14 cellular contexts compared by ENCODE assay signal in genomic region chr3:59558906-59559720, GRCh38.
DNase-seq lines count a peak whose midpoint lies in the region; ATAC-seq and TF ChIP-seq lines count a peak whose summit lies in the region.
"Had no signal": no experiment of that assay in that cellular context is flagged by ENCODE, and none has a peak within 500 bp of the region (broad histone marks: within the 10 kb centered on the region; RNA-seq: fewer than 3 reads in every experiment).

No MANE protein-coding gene starts in this region.

- peak overlapping the region; percentile 89 for H3K27ac Mint-ChIP-seq in stimulated activated naive CD8-positive, alpha-beta T cell treated with anti-CD3 and anti-CD28 coated beads, Interleukin-15, Interleukin-2, amounts not matched to agents 100 ng/mL and 50 ng/mL, for 24 hours
- peak overlapping the region; percentile 92 for H3K27ac Mint-ChIP-seq in chondrocyte (ENCODE audit: unreplicated experiment)
- H3K27ac Mint-ChIP-seq in stimulated activated naive CD8-positive, alpha-beta T cell treated with anti-CD3 and anti-CD28 coated beads, Interleukin-15, amount 100 ng/mL, for 72 hours = peak overlapping the region; percentile 96 to 97
- H3K27ac Mint-ChIP-seq: activated CD8-positive, alpha-beta memory T cell treated with anti-CD3 and anti-CD28 coated beads, Interleukin-2, amount 10 ng/mL, durations not matched to agents 7 days and 5 days had no signal

- H3K4me1 ChIP-seq in stomach = no peaks in the 10 kb centered on the region
- H3K4me1 ChIP-seq in suprapubic skin = no peaks in the 10 kb centered on the region
- H3K4me1 ChIP-seq: BLaER1, spleen had no signal

- peaks cover 24% of the 10 kb centered on the region for H3K4me1 Mint-ChIP-seq in stimulated activated naive CD8-positive, alpha-beta T cell treated with anti-CD3 and anti-CD28 coated beads, Interleukin-15, Interleukin-2, amounts not matched to agents 100 ng/mL and 50 ng/mL, for 24 hours (ENCODE audit: low read depth)
- peaks cover 39% of the 10 kb centered on the region for H3K4me1 Mint-ChIP-seq in chondrocyte (ENCODE audit: low read depth)
- peaks cover 23% of the 10 kb centered on the region for H3K4me1 Mint-ChIP-seq in stimulated activated naive CD8-positive, alpha-beta T cell treated with anti-CD3 and anti-CD28 coated beads, Interleukin-15, amount 100 ng/mL, for 72 hours

- no peaks in the 10 kb centered on the region for H3K27me3 Mint-ChIP-seq in stimulated activated naive CD8-positive, alpha-beta T cell treated with anti-CD3 and anti-CD28 coated beads, Interleukin-15, Interleukin-2, amounts not matched to agents 100 ng/mL and 50 ng/mL, for 24 hours
- no peaks in the 10 kb centered on the region for H3K27me3 Mint-ChIP-seq in chondrocyte (ENCODE audit: low read depth)
- H3K27me3 Mint-ChIP-seq in stimulated activated naive CD8-positive, alpha-beta T cell treated with anti-CD3 and anti-CD28 coated beads, Interleukin-15, amount 100 ng/mL, for 72 hours = no peaks in the 10 kb centered on the region
- H3K27me3 Mint-ChIP-seq: activated CD8-positive, alpha-beta memory T cell treated with anti-CD3 and anti-CD28 coated beads, Interleukin-2, amount 10 ng/mL, durations not matched to agents 7 days and 5 days had no signal

- ATAC-seq in stimulated activated naive CD8-positive, alpha-beta T cell treated with anti-CD3 and anti-CD28 coated beads, Interleukin-15, Interleukin-2, amounts not matched to agents 100 U/mL and 50 U/mL, for 24 hours = no peak
- no peak for ATAC-seq in stimulated activated naive CD8-positive, alpha-beta T cell treated with anti-CD3 and anti-CD28 coated beads, Interleukin-15, amount 100 ng/mL, for 72 hours

- no peaks in the 10 kb centered on the region for H3K9me3 Mint-ChIP-seq in stimulated activated naive CD8-positive, alpha-beta T cell treated with anti-CD3 and anti-CD28 coated beads, Interleukin-15, Interleukin-2, amounts not matched to agents 100 ng/mL and 50 ng/mL, for 24 hours
- H3K9me3 Mint-ChIP-seq in chondrocyte (ENCODE audit: low read depth) = peaks cover 2% of the 10 kb centered on the region
- H3K9me3 Mint-ChIP-seq in stimulated activated naive CD8-positive, alpha-beta T cell treated with anti-CD3 and anti-CD28 coated beads, Interleukin-15, amount 100 ng/mL, for 72 hours = peaks cover 0 to 14% of the 10 kb centered on the region in 2 donors

- H3K27ac ChIP-seq in stomach (no peak overlapping the region), suprapubic skin (no peak overlapping the region)
- H3K27ac ChIP-seq: BLaER1, coronary artery, spleen had no signal

- TF ChIP-seq CTCF in chondrocyte (IDR thresholded peaks at IDR 0.05) (no peak), stomach (IDR thresholded peaks at IDR 0.05) (no peak), suprapubic skin (IDR thresholded peaks at IDR 0.05) (no peak)

- no peaks in the 10 kb centered on the region for H3K36me3 ChIP-seq in stomach
- H3K36me3 ChIP-seq in suprapubic skin = no peaks in the 10 kb centered on the region
- H3K36me3 ChIP-seq: BLaER1, spleen had no signal

- no peak overlapping the region for H3K4me3 Mint-ChIP-seq in stimulated activated naive CD8-positive, alpha-beta T cell treated with anti-CD3 and anti-CD28 coated beads, Interleukin-15, Interleukin-2, amounts not matched to agents 100 ng/mL and 50 ng/mL, for 24 hours
- no peak overlapping the region for H3K4me3 Mint-ChIP-seq in chondrocyte (ENCODE audit: unreplicated experiment)
- no peak overlapping the region for H3K4me3 Mint-ChIP-seq in stimulated activated naive CD8-positive, alpha-beta T cell treated with anti-CD3 and anti-CD28 coated beads, Interleukin-15, amount 100 ng/mL, for 72 hours
- H3K4me3 Mint-ChIP-seq: activated CD8-positive, alpha-beta memory T cell treated with anti-CD3 and anti-CD28 coated beads, Interleukin-2, amount 10 ng/mL, durations not matched to agents 7 days and 5 days had no signal

- no peaks in the 10 kb centered on the region for H3K36me3 Mint-ChIP-seq in stimulated activated naive CD8-positive, alpha-beta T cell treated with anti-CD3 and anti-CD28 coated beads, Interleukin-15, Interleukin-2, amounts not matched to agents 100 ng/mL and 50 ng/mL, for 24 hours (ENCODE audit: low read depth)
- peaks cover 3% of the 10 kb centered on the region for H3K36me3 Mint-ChIP-seq in chondrocyte (ENCODE audit: low read depth)

- H3K27me3 ChIP-seq in stomach (no peaks in the 10 kb centered on the region), suprapubic skin (no peaks in the 10 kb centered on the region)
- H3K27me3 ChIP-seq: BLaER1, spleen had no signal

- intact Hi-C loops in stomach (cut with DNase I; ENCODE audit: low total_unique reads) = no loop called here

- TF ChIP-seq EP300 in stomach (IDR thresholded peaks at IDR 0.05) = no peak
- no peak for TF ChIP-seq EP300 in suprapubic skin (IDR thresholded peaks at IDR 0.05)

- H3K9me3 ChIP-seq in stomach (no peaks in the 10 kb centered on the region), suprapubic skin (no peaks in the 10 kb centered on the region)
- H3K9me3 ChIP-seq: BLaER1, spleen had no signal

- H3K4me3 ChIP-seq in stomach = no peak overlapping the region
- no peak overlapping the region for H3K4me3 ChIP-seq in suprapubic skin
- H3K4me3 ChIP-seq: BLaER1, coronary artery, spleen had no signal

- no peak for TF ChIP-seq POLR2A in stomach (IDR thresholded peaks at IDR 0.05)
- TF ChIP-seq POLR2A in suprapubic skin (IDR thresholded peaks at IDR 0.05) = no peak

- WGBS in stomach, 5 donors = 33 to 67% (median 56%) methylated on average over 1 of the region's 1 CpG
- 32% methylated on average over 1 of the region's 1 CpG for WGBS in suprapubic skin

- DNase-seq in stimulated activated naive CD8-positive, alpha-beta T cell treated with anti-CD3 and anti-CD28 coated beads, Interleukin-15, Interleukin-2, amounts not matched to agents 100 U/mL and 50 U/mL, for 24 hours = no peak
- DNase-seq in OCI-M1 (lab: John Stamatoyannopoulos, UW) (peak; percentile 22), chondrocyte (ENCODE audit: low spot score) (no peak), stomach (no peak), C1 segment of cervical spinal cord (lab: John Stamatoyannopoulos, UW) (no peak), suprapubic skin (ENCODE audit: low spot score in 2 of 2) (no peak)
- DNase-seq in stimulated activated naive CD8-positive, alpha-beta T cell treated with anti-CD3 and anti-CD28 coated beads, Interleukin-15, amount 100 ng/mL, for 72 hours = no peak
- DNase-seq: activated CD8-positive, alpha-beta memory T cell treated with anti-CD3 and anti-CD28 coated beads, Interleukin-2, amount 10 ng/mL, durations not matched to agents 7 days and 5 days; DMS153; midbrain; spleen had no signal
